In genomic region chr2:200300650-200301314, GRCh38 we compare ENCODE assay signal across 11 cellular contexts. TPM values are rescaled to one million over a fixed set of nuclear protein-coding genes. Genes with fewer than 3 reads are reported as not detected.
A peak's percentile ranks its signal among the peaks of the same experiment; 100 is the strongest.
DNase-seq lines count a peak whose midpoint lies in the region; ATAC-seq and TF ChIP-seq lines count a peak whose summit lies in the region.
"Had no signal": no experiment of that assay in that cellular context is flagged by ENCODE, and none has a peak within 500 bp of the region (broad histone marks: within the 10 kb centered on the region; RNA-seq: fewer than 3 reads in every experiment).

No MANE protein-coding gene starts in this region.

- peaks cover under 1% of the 10 kb centered on the region for H3K27me3 Mint-ChIP-seq in GM23338 (ENCODE audit: insufficient read depth, low read depth, poor library complexity)
- H3K27me3 Mint-ChIP-seq in immature natural killer cell (ENCODE audit: low read depth in 3 of 3): peaks cover under 1 to 5% (median 2%) of the 10 kb centered on the region in 3 donors

- H3K9me3 ChIP-seq in PC-3 (ENCODE audit: low read length) (no peaks in the 10 kb centered on the region), HAP-1 (no peaks in the 10 kb centered on the region)
- H3K9me3 ChIP-seq: upper lobe of right lung had no signal

- H4K20me1 ChIP-seq in GM23338 (replicated peaks; ENCODE audit: insufficient read depth) (no peaks in the 10 kb centered on the region), PC-3 (ENCODE audit: low read length) (no peaks in the 10 kb centered on the region)

- H3K79me2 ChIP-seq in GM23338 (replicated peaks; ENCODE audit: insufficient read depth) (peaks cover 14% of the 10 kb centered on the region), PC-3 (ENCODE audit: low read length) (peaks cover 23% of the 10 kb centered on the region)
- H3K79me2 ChIP-seq: parathyroid adenoma had no signal

- H3K4me1 Mint-ChIP-seq in GM23338 (peaks cover 17% of the 10 kb centered on the region), immature natural killer cell (peaks cover 3% of the 10 kb centered on the region in 2 donors)

- no peak for TF ChIP-seq CTCF in GM23338 (conservative IDR thresholded peaks at IDR 0.05; ENCODE audit: low read depth in 2 of 2)
- no peak for TF ChIP-seq CTCF in PC-3 (conservative IDR thresholded peaks at IDR 0.05; ENCODE audit: low read depth, low read length)
- TF ChIP-seq CTCF in fibroblast of mammary gland (conservative IDR thresholded peaks at IDR 0.05; ENCODE audit: control insufficient read depth, insufficient read depth, low read depth, low read length): no peak

- H3K27me3 ChIP-seq in GM23338 (ENCODE audit: insufficient read depth): no peaks in the 10 kb centered on the region
- H3K27me3 ChIP-seq in PC-3 (ENCODE audit: low read length): no peaks in the 10 kb centered on the region
- no peaks in the 10 kb centered on the region; the same call in 1 of the 2 replicates for H3K27me3 ChIP-seq in HAP-1 (ENCODE audit: low read depth)
- H3K27me3 ChIP-seq: upper lobe of right lung had no signal

- BruUV-seq in PC-3 (replicated peaks; lab: Mats Ljungman, UMichigan): no TSS peak

- intact Hi-C loops in PC-3 (cut with micrococcal nuclease): loop anchor here (5.0 kb wide), 1 partner anchor 223 kb away; no protein-coding TSS in a partner anchor

- H3K4me1 ChIP-seq in GM23338 (ENCODE audit: insufficient read depth) (peaks cover 7% of the 10 kb centered on the region), PC-3 (ENCODE audit: insufficient read depth, low read length) (peaks cover 54% of the 10 kb centered on the region), HAP-1 (no peaks in the 10 kb centered on the region; the same call in 1 of the 2 replicates)

- no peak overlapping the region for H3K9ac ChIP-seq in PC-3 (ENCODE audit: low read length)
- H3K9ac ChIP-seq: parathyroid adenoma had no signal

- CTCF ChIA-PET in PC-3 (lab: Charles Lee): no interaction called here

- DNase-seq in GM23338 (ENCODE audit: low spot score) (no peak), PC-3 (peak; percentile 92), fibroblast of mammary gland (ENCODE audit: low read depth) (peak; percentile 70), renal cortical epithelial cell (ENCODE audit: low read depth) (peak; percentile 96), immature natural killer cell (no peak), NK-92 (lab: John Stamatoyannopoulos, UW; ENCODE audit: unreplicated experiment) (no peak), HAP-1 (ENCODE audit: low spot score in 2 of 2) (no peak)
- DNase-seq: endodermal cell, NCI-H1930, upper lobe of right lung had no signal

- H3K9me3 Mint-ChIP-seq in GM23338 (no peaks in the 10 kb centered on the region), immature natural killer cell (no peaks in the 10 kb centered on the region)
- H3K9me3 Mint-ChIP-seq: endodermal cell had no signal

- no peak overlapping the region for H3K4me3 Mint-ChIP-seq in GM23338
- H3K4me3 Mint-ChIP-seq in immature natural killer cell: no peak overlapping the region
- H3K4me3 Mint-ChIP-seq: endodermal cell had no signal

- no peak for ATAC-seq in GM23338
- ATAC-seq in PC-3: peak; percentile 49
- ATAC-seq: upper lobe of right lung had no signal

- H3K4me2 ChIP-seq in GM23338 (no peak overlapping the region), PC-3 (ENCODE audit: low read length) (peak overlapping the region; percentile 33)

- H3K27ac Mint-ChIP-seq in GM23338: no peak overlapping the region
- H3K27ac Mint-ChIP-seq in immature natural killer cell: no peak overlapping the region
- H3K27ac Mint-ChIP-seq: endodermal cell had no signal

- in situ Hi-C loops in HAP-1 (cut with MboI; ENCODE audit: low sequenced_read_pairs): no loop called here

- H3K27ac ChIP-seq in GM23338 (ENCODE audit: low read depth) (no peak overlapping the region), PC-3 (ENCODE audit: low read length) (peak overlapping the region; percentile 23)
- H3K27ac ChIP-seq: parathyroid adenoma, upper lobe of right lung had no signal

- H3K4me3 ChIP-seq in GM23338: no peak overlapping the region
- no peak overlapping the region for H3K4me3 ChIP-seq in PC-3 (ENCODE audit: low read length)
- no peak overlapping the region for H3K4me3 ChIP-seq in fibroblast of mammary gland (ENCODE audit: control insufficient read depth, low read depth, low read length)
- H3K4me3 ChIP-seq in HAP-1: no peak overlapping the region
- H3K4me3 ChIP-seq: upper lobe of right lung had no signal

- H3F3A ChIP-seq in GM23338 (replicated peaks; ENCODE audit: low read depth) (no peaks in the 10 kb centered on the region), PC-3 (ENCODE audit: low read length, unreplicated experiment) (peaks cover 17% of the 10 kb centered on the region)

- no peaks in the 10 kb centered on the region for H3K36me3 ChIP-seq in GM23338 (ENCODE audit: insufficient read depth)
- H3K36me3 ChIP-seq in PC-3 (ENCODE audit: low read depth, low read length): no peaks in the 10 kb centered on the region
- no peaks in the 10 kb centered on the region for H3K36me3 ChIP-seq in HAP-1 (replicated peaks)
- H3K36me3 ChIP-seq: upper lobe of right lung had no signal

- H2AFZ ChIP-seq in GM23338: peak overlapping the region; percentile 73
- H2AFZ ChIP-seq in PC-3 (ENCODE audit: low read length): no peak overlapping the region
- H2AFZ ChIP-seq: parathyroid adenoma had no signal

- H3K9me2 ChIP-seq in GM23338 (ENCODE audit: insufficient read depth) (no peaks in the 10 kb centered on the region), PC-3 (replicated peaks; ENCODE audit: low read length) (no peaks in the 10 kb centered on the region)

- no peaks in the 10 kb centered on the region; the same call in 2 of the 3 replicates for H3K36me3 Mint-ChIP-seq in GM23338 (ENCODE audit: low read depth)
- H3K36me3 Mint-ChIP-seq in immature natural killer cell: no peaks in the 10 kb centered on the region

- POLR2A ChIA-PET in PC-3 (lab: Charles Lee; ENCODE audit: unreplicated experiment): no interaction called here

TF ChIP-seq in GM23338, 12 proteins besides CTCF, POLR2A, EP300 and RAD21:
- TF ChIP-seq NANOG (IDR thresholded peaks at IDR 0.05; ENCODE audit: borderline replicate concordance) (no peak), POLR2AphosphoS5 (IDR thresholded peaks at IDR 0.05; ENCODE audit: low read depth) (no peak), EZH2 (IDR thresholded peaks at IDR 0.05; ENCODE audit: low read depth, unreplicated experiment) (no peak)

RNA-seq across cellular contexts. Expression of gene SPATS2L, which starts 5.7 kb away (rescaled TPM):
- total RNA-seq in GM23338 (2014; rRNA removed; shearing (Covaris generic)): 118 and 146 TPM in 2 replicates
- 154 and 263 TPM in 2 replicates for polyA plus RNA-seq in GM23338 (2016; fragmentation: Nextera tagmentation; extraction: Ambion mirVana)
- total RNA-seq in PC-3 (2014; rRNA removed): 144 and 174 TPM in 2 replicates
- 54.2 and 293 TPM in 2 replicates for total RNA-seq in renal cortical epithelial cell
- 1 to 10 TPM in 2 of 3 donors, not detected in 1; 3.4 to 3.9 TPM for polyA plus RNA-seq in immature natural killer cell

Comparison
In these comparisons a context has a peak if more than half of its experiments do, and no peak if none do; other contexts are left out.
1. DNase-seq: peak in PC-3 (single experiment), fibroblast of mammary gland (single experiment) and renal cortical epithelial cell (single experiment); none in GM23338 (single experiment), immature natural killer cell (0 of 3), NK-92 (single experiment) and HAP-1 (0 of 2).